8 cellular contexts compared by ENCODE assay signal in genomic region chr4:82293304-82293703, GRCh38.
DNase-seq lines count a peak whose midpoint lies in the region; ATAC-seq lines count a peak whose summit lies in the region.

No MANE protein-coding gene starts in this region.

- no peaks in the 10 kb centered on the region for H3K36me3 Mint-ChIP-seq in activated T-cell treated with anti-CD3 and anti-CD28 coated beads, Interleukin-2, amount 50 U/mL, for 72 hours (ENCODE audit: insufficient read depth in 2 of 2)
- H3K36me3 Mint-ChIP-seq in stimulated activated effector memory CD8-positive, alpha-beta T cell treated with anti-CD3 and anti-CD28 coated beads, Interleukin-12 subunit alpha, Interleukin-12 subunit beta, amount 100 ng/mL, for 72 hours, result no peaks in the 10 kb centered on the region

- H3K9me3 Mint-ChIP-seq in activated T-cell treated with anti-CD3 and anti-CD28 coated beads, Interleukin-2, amount 50 U/mL, for 72 hours, result no peaks in the 10 kb centered on the region
- no peaks in the 10 kb centered on the region for H3K9me3 Mint-ChIP-seq in stimulated activated effector memory CD8-positive, alpha-beta T cell treated with anti-CD3 and anti-CD28 coated beads, Interleukin-12 subunit alpha, Interleukin-12 subunit beta, amount 100 ng/mL, for 72 hours

- peak overlapping the region; percentile 44 for H3K27ac Mint-ChIP-seq in activated T-cell treated with anti-CD3 and anti-CD28 coated beads, Interleukin-2, amount 50 U/mL, for 72 hours
- H3K27ac Mint-ChIP-seq in stimulated activated effector memory CD8-positive, alpha-beta T cell treated with anti-CD3 and anti-CD28 coated beads, Interleukin-12 subunit alpha, Interleukin-12 subunit beta, amount 100 ng/mL, for 72 hours, result no peak overlapping the region

- peak in 1 of 2 donors; percentile 17 for DNase-seq in activated T-cell treated with anti-CD3 and anti-CD28 coated beads, Interleukin-2, amount 50 U/mL, for 72 hours
- DNase-seq in activated T-cell treated with anti-CD3 and anti-CD28 coated beads, Interleukin-2, amount 50 U/mL, for 1 hour, result no peak
- DNase-seq in NAMALWA (ENCODE audit: low spot score) (peak; percentile 75), HuH-7.5 (ENCODE audit: low spot score) (no peak), NCI-H2196 treated with DMSO at 0.1 percent for 48 hours (lab: John Stamatoyannopoulos, UW; ENCODE audit: unreplicated experiment) (no peak), NCI-H69 (lab: John Stamatoyannopoulos, UW) (no peak)
- no peak for DNase-seq in stimulated activated effector memory CD8-positive, alpha-beta T cell treated with anti-CD3 and anti-CD28 coated beads, Interleukin-12 subunit alpha, Interleukin-12 subunit beta, amount 100 ng/mL, for 72 hours (ENCODE audit: low spot score in 2 of 2)

- ATAC-seq in activated T-cell treated with anti-CD3 and anti-CD28 coated beads, Interleukin-2, amount 50 U/mL, for 72 hours (replicated peaks in 1 of 2), result peak; percentile 84 to 88
- peak; percentile 100 for ATAC-seq in HG02870 (IDR thresholded peaks at IDR 0.05; ENCODE audit: unreplicated experiment)
- ATAC-seq in stimulated activated effector memory CD8-positive, alpha-beta T cell treated with anti-CD3 and anti-CD28 coated beads, Interleukin-12 subunit alpha, Interleukin-12 subunit beta, amount 100 ng/mL, for 72 hours, result peak; percentile 97

- H3K27me3 Mint-ChIP-seq in activated T-cell treated with anti-CD3 and anti-CD28 coated beads, Interleukin-2, amount 50 U/mL, for 72 hours (ENCODE audit: low read depth), result no peaks in the 10 kb centered on the region

- H3K4me1 Mint-ChIP-seq in activated T-cell treated with anti-CD3 and anti-CD28 coated beads, Interleukin-2, amount 50 U/mL, for 72 hours (ENCODE audit: low read depth), result peaks cover 9% of the 10 kb centered on the region
- peaks cover 4% of the 10 kb centered on the region for H3K4me1 Mint-ChIP-seq in stimulated activated effector memory CD8-positive, alpha-beta T cell treated with anti-CD3 and anti-CD28 coated beads, Interleukin-12 subunit alpha, Interleukin-12 subunit beta, amount 100 ng/mL, for 72 hours

- H3K4me3 Mint-ChIP-seq in activated T-cell treated with anti-CD3 and anti-CD28 coated beads, Interleukin-2, amount 50 U/mL, for 72 hours, result no peak overlapping the region
- H3K4me3 Mint-ChIP-seq in stimulated activated effector memory CD8-positive, alpha-beta T cell treated with anti-CD3 and anti-CD28 coated beads, Interleukin-12 subunit alpha, Interleukin-12 subunit beta, amount 100 ng/mL, for 72 hours, result no peak overlapping the region
